Comparison of ENCODE assay signal across 1 cellular context in genomic region chr4:7398104-7398423, GRCh38.
TF ChIP-seq lines count a peak whose summit lies in the region.

No MANE protein-coding gene starts in this region.

TF ChIP-seq in GM23338, 12 proteins besides CTCF, POLR2A, EP300 and RAD21 (continued from another document):
- TF ChIP-seq ZNF462 (CRISPR knock-in tag; IDR thresholded peaks at IDR 0.05), result no peak
